Comparison of ENCODE assay signal across 8 cellular contexts in genomic region chr4:112938461-112939058, GRCh38.
DNase-seq lines count a peak whose midpoint lies in the region; ATAC-seq lines count a peak whose summit lies in the region.

No MANE protein-coding gene starts in this region.

- H3K4me3 Mint-ChIP-seq in activated T-helper 17 cell treated with anti-CD3 and anti-CD28 coated beads, Interleukin-2, amount 50 U/mL, for 72 hours: no peak overlapping the region
- H3K4me3 Mint-ChIP-seq in activated CD4-positive, alpha-beta T cell treated with anti-CD3 and anti-CD28 coated beads, Interleukin-2, amount 10 ng/mL, durations not matched to agents 7 days and 5 days: no peak overlapping the region

- no peaks in the 10 kb centered on the region for H3K9me3 Mint-ChIP-seq in activated T-helper 17 cell treated with anti-CD3 and anti-CD28 coated beads, Interleukin-2, amount 50 U/mL, for 72 hours
- no peaks in the 10 kb centered on the region for H3K9me3 Mint-ChIP-seq in activated CD4-positive, alpha-beta T cell treated with anti-CD3 and anti-CD28 coated beads, Interleukin-2, amount 10 ng/mL, durations not matched to agents 7 days and 5 days

- H3K36me3 Mint-ChIP-seq in activated T-helper 17 cell treated with anti-CD3 and anti-CD28 coated beads, Interleukin-2, amount 50 U/mL, for 72 hours (ENCODE audit: low read depth): no peaks in the 10 kb centered on the region
- no peaks in the 10 kb centered on the region for H3K36me3 Mint-ChIP-seq in activated CD4-positive, alpha-beta T cell treated with anti-CD3 and anti-CD28 coated beads, Interleukin-2, amount 10 ng/mL, durations not matched to agents 7 days and 5 days (ENCODE audit: low read depth)

- POLR2A ChIA-PET in activated CD4-positive, alpha-beta T cell treated with anti-CD3 and anti-CD28 coated beads, Interleukin-2, amount 10 ng/mL, durations not matched to agents 7 days and 5 days (lab: Charles Lee): no interaction called here

- DNase-seq in NCI-H2081 (lab: John Stamatoyannopoulos, UW) (peak; percentile 19 to 24), NCI-H2081 treated with DMSO at 0.1 percent for 48 hours (lab: John Stamatoyannopoulos, UW) (no peak), RPMI7951 (ENCODE audit: low read depth) (peak; percentile 41), fibroblast of peridontal ligament (ENCODE audit: extremely low read depth) (peak; percentile 82), renal cortical epithelial cell (ENCODE audit: low read depth) (peak; percentile 60)
- no peak for DNase-seq in activated CD4-positive, alpha-beta T cell treated with anti-CD3 and anti-CD28 coated beads, Interleukin-2, amount 10 ng/mL, durations not matched to agents 7 days and 5 days

- peak; percentile 59 for ATAC-seq in HG03432 (IDR thresholded peaks at IDR 0.05; ENCODE audit: unreplicated experiment)
- no peak for ATAC-seq in activated T-helper 17 cell treated with anti-CD3 and anti-CD28 coated beads, Interleukin-2, amount 50 U/mL, for 72 hours (replicated peaks)

- no peaks in the 10 kb centered on the region for H3K4me1 Mint-ChIP-seq in activated T-helper 17 cell treated with anti-CD3 and anti-CD28 coated beads, Interleukin-2, amount 50 U/mL, for 72 hours
- no peaks in the 10 kb centered on the region for H3K4me1 Mint-ChIP-seq in activated CD4-positive, alpha-beta T cell treated with anti-CD3 and anti-CD28 coated beads, Interleukin-2, amount 10 ng/mL, durations not matched to agents 7 days and 5 days

- peaks cover 17% of the 10 kb centered on the region for H3K27me3 Mint-ChIP-seq in activated T-helper 17 cell treated with anti-CD3 and anti-CD28 coated beads, Interleukin-2, amount 50 U/mL, for 72 hours
- peaks cover 8% of the 10 kb centered on the region for H3K27me3 Mint-ChIP-seq in activated CD4-positive, alpha-beta T cell treated with anti-CD3 and anti-CD28 coated beads, Interleukin-2, amount 10 ng/mL, durations not matched to agents 7 days and 5 days

- no peak overlapping the region for H3K27ac Mint-ChIP-seq in activated T-helper 17 cell treated with anti-CD3 and anti-CD28 coated beads, Interleukin-2, amount 50 U/mL, for 72 hours
- no peak overlapping the region for H3K27ac Mint-ChIP-seq in activated CD4-positive, alpha-beta T cell treated with anti-CD3 and anti-CD28 coated beads, Interleukin-2, amount 10 ng/mL, durations not matched to agents 7 days and 5 days

- CTCF ChIA-PET in activated CD4-positive, alpha-beta T cell treated with anti-CD3 and anti-CD28 coated beads, Interleukin-2, amount 10 ng/mL, durations not matched to agents 7 days and 5 days (lab: Charles Lee): interaction anchor here (0.7 to 1.5 kb wide), 4 partner anchors 9 to 172 kb away, joined by 3 to 4 read pairs (median 4); no protein-coding TSS in a partner anchor

Comparison
In these comparisons a context has a peak if more than half of its experiments do, and no peak if none do; other contexts are left out.
1. DNase-seq: peak in NCI-H2081 (2 of 2), RPMI7951 (single experiment), fibroblast of peridontal ligament (single experiment) and renal cortical epithelial cell (single experiment); none in NCI-H2081 treated with DMSO at 0.1 percent for 48 hours (single experiment) and activated CD4-positive, alpha-beta T cell treated with anti-CD3 and anti-CD28 coated beads, Interleukin-2, amount 10 ng/mL, durations not matched to agents 7 days and 5 days (single experiment).